ENCODE assay signal across 26 cellular contexts in genomic region chr10:5902511-5903274, GRCh38. TPM values are rescaled to one million over a fixed set of nuclear protein-coding genes. Genes with fewer than 3 reads are reported as not detected.
DNase-seq lines count a peak whose midpoint lies in the region; ATAC-seq, FAIRE-seq and TF ChIP-seq lines count a peak whose summit lies in the region.
"Had no signal": no experiment of that assay in that cellular context is flagged by ENCODE, and none has a peak within 500 bp of the region (broad histone marks: within the 10 kb centered on the region; RNA-seq: fewer than 3 reads in every experiment).

No MANE protein-coding gene starts in this region.

- DNase-seq in activated CD8-positive, alpha-beta memory T cell treated with anti-CD3 and anti-CD28 coated beads, Interleukin-2, amount 50 U/mL, for 48 hours: peak; percentile 18
- no peak for DNase-seq in activated CD8-positive, alpha-beta memory T cell treated with anti-CD3 and anti-CD28 coated beads, Interleukin-2, amount 10 ng/mL, durations not matched to agents 7 days and 5 days
- no peak for DNase-seq in HepG2 (ENCODE audit: low spot score)
- no peak for DNase-seq in endodermal cell
- peak; percentile 65 for DNase-seq in testis
- no peak for DNase-seq in NCI-H1694 treated with DMSO at 0.1 percent for 48 hours (lab: John Stamatoyannopoulos, UW)
- DNase-seq in caudate nucleus (lab: John Stamatoyannopoulos, UW): no peak
- DNase-seq: CD8-positive, alpha-beta memory T cell; DMS79 treated with DMSO at 0.1 percent for 48 hours; Kasumi-1; MV-4-11; NCI-H1105; NCI-H1436 treated with DMSO at 0.1 percent for 48 hours; NCI-H1930; NCI-H2107; NCI-H446; NCI-H524 treated with DMSO at 0.1 percent for 48 hours; NCI-H774; NK-92 treated with Interleukin-12 subunit alpha and Interleukin-12 subunit beta, amount 100 ng/mL, for 24 hours; PC-3; SHP77 had no signal

- H3K36me3 ChIP-seq in liver (ENCODE audit: control insufficient read depth in 4 of 4, insufficient read depth in 3 of 4, low read depth in 1 of 4, low read length in 3 of 4) (peaks cover 0 to 10% (median 7%) of the 10 kb centered on the region in 4 donors), HepG2 (replicated peaks in 1 of 2; ENCODE audit: control insufficient read depth in 1 of 2, insufficient read depth in 2 of 2, low read length in 2 of 2) (peaks cover 7 to 9% of the 10 kb centered on the region in 2 experiments; a peak in 4 of 5 replicates), endodermal cell (ENCODE audit: control insufficient read depth, insufficient read depth, low read length) (peaks cover 47% of the 10 kb centered on the region), testis (ENCODE audit: low read depth, missing control alignments) (no peaks in the 10 kb centered on the region)

- FAIRE-seq in HepG2 (lab: Jason Lieb, UNC): no peak
- FAIRE-seq: K562 had no signal

- TF ChIP-seq CTCF in liver (IDR thresholded peaks at IDR 0.05; ENCODE audit: low read depth, low read length, missing input control): no peak
- no peak for TF ChIP-seq CTCF in HepG2 (CRISPR knock-in tag; IDR thresholded peaks at IDR 0.05)
- no peak for TF ChIP-seq CTCF in endodermal cell (conservative IDR thresholded peaks at IDR 0.05)
- TF ChIP-seq CTCF in testis (IDR thresholded peaks at IDR 0.05): no peak

- no peaks in the 10 kb centered on the region for H3K27me3 ChIP-seq in liver (ENCODE audit: control insufficient read depth in 4 of 4, insufficient read depth in 4 of 4, low read length in 3 of 4)
- no peaks in the 10 kb centered on the region for H3K27me3 ChIP-seq in HepG2 (ENCODE audit: control insufficient read depth in 1 of 2, insufficient read depth in 2 of 2, low read length in 2 of 2)
- no peaks in the 10 kb centered on the region for H3K27me3 ChIP-seq in endodermal cell (ENCODE audit: control insufficient read depth, insufficient read depth, low read length, poor library complexity, severe bottlenecking)
- H3K27me3 ChIP-seq in testis: no peaks in the 10 kb centered on the region

- no peak for ATAC-seq in activated CD8-positive, alpha-beta memory T cell treated with anti-CD3 and anti-CD28 coated beads, Interleukin-2, amount 10 ng/mL, durations not matched to agents 7 days and 5 days
- no peak for ATAC-seq in HepG2
- ATAC-seq: K562, PC-3 had no signal

- H3K4me3 Mint-ChIP-seq in activated CD8-positive, alpha-beta memory T cell treated with anti-CD3 and anti-CD28 coated beads, Interleukin-2, amount 10 ng/mL, durations not matched to agents 7 days and 5 days: no peak overlapping the region
- no peak overlapping the region for H3K4me3 Mint-ChIP-seq in endodermal cell
- H3K4me3 Mint-ChIP-seq: B cell; CD14-positive monocyte; CD8-positive, alpha-beta memory T cell had no signal

- in situ Hi-C loops in HepG2 (cut with HindIII; ENCODE audit: extremely low pct_ligation_motif_present, low pct_unique_long_range_greater_than_20kb): no loop called here

- whole genome bisulfite sequencing in liver: 70% methylated on average over 18 of the region's 18 CpGs
- 94% methylated on average over 18 of the region's 18 CpGs for WGBS in HepG2 (ENCODE audit: low lambda C conversion rate)
- 92 to 97% methylated on average over 9 to 18 of the region's 18 CpGs for WGBS in endodermal cell (ENCODE audit: insufficient coverage in 1 of 2, insufficient read length in 1 of 2), 2 experiments
- 78 to 87% methylated on average over 18 of the region's 18 CpGs for WGBS in testis, 2 donors

- H3K36me3 Mint-ChIP-seq in activated CD8-positive, alpha-beta memory T cell treated with anti-CD3 and anti-CD28 coated beads, Interleukin-2, amount 10 ng/mL, durations not matched to agents 7 days and 5 days: peaks cover 34% of the 10 kb centered on the region
- peaks cover 51% of the 10 kb centered on the region for H3K36me3 Mint-ChIP-seq in endodermal cell (ENCODE audit: low read depth)

- H3K27ac Mint-ChIP-seq in activated CD8-positive, alpha-beta memory T cell treated with anti-CD3 and anti-CD28 coated beads, Interleukin-2, amount 10 ng/mL, durations not matched to agents 7 days and 5 days: no peak overlapping the region
- peak overlapping the region; percentile 32 for H3K27ac Mint-ChIP-seq in endodermal cell
- H3K27ac Mint-ChIP-seq: B cell had no signal

- no peaks in the 10 kb centered on the region for H4K20me1 ChIP-seq in HepG2 (ENCODE audit: insufficient read depth, low read length)

- POLR2A ChIA-PET in HepG2 (lab: Yijun Ruan, JAX): no interaction called here

- no peak overlapping the region for H3K27ac ChIP-seq in liver (ENCODE audit: low read depth in 1 of 2, low read length in 2 of 2)
- no peak overlapping the region for H3K27ac ChIP-seq in HepG2 (ENCODE audit: extremely low read length, insufficient read depth, low read length)
- H3K27ac ChIP-seq in endodermal cell (ENCODE audit: low read depth, low read length): no peak overlapping the region
- no peak overlapping the region for H3K27ac ChIP-seq in testis
- H3K27ac ChIP-seq in caudate nucleus (ENCODE audit: low read depth, low read length): no peak overlapping the region
- H3K27ac ChIP-seq: 22Rv1 had no signal

- TF ChIP-seq POLR2A in HepG2 (IDR thresholded peaks at IDR 0.05; ENCODE audit: insufficient read depth in 1 of 2, low read depth in 2 of 2, low read length in 2 of 2) (no peak), testis (IDR thresholded peaks at IDR 0.05) (no peak)

- peaks cover 0 to 4% (median 3%) of the 10 kb centered on the region in 4 donors for H3K4me1 ChIP-seq in liver (ENCODE audit: control insufficient read depth in 4 of 4, insufficient read depth in 4 of 4, low read length in 3 of 4)
- H3K4me1 ChIP-seq in HepG2 (ENCODE audit: insufficient read depth, low read length): no peaks in the 10 kb centered on the region
- H3K4me1 ChIP-seq in endodermal cell (ENCODE audit: control insufficient read depth, insufficient read depth, low read length): no peaks in the 10 kb centered on the region
- H3K4me1 ChIP-seq in testis: peaks cover 6% of the 10 kb centered on the region

- intact Hi-C loops in HepG2 (cut with micrococcal nuclease; ENCODE audit: unreplicated experiment) (no loop called here), testis (cut with DNase I; ENCODE audit: low total_unique reads) (no loop called here)

- no peak overlapping the region for H2AFZ ChIP-seq in HepG2 (ENCODE audit: low read length)

- no peak overlapping the region for H3K4me2 ChIP-seq in HepG2 (ENCODE audit: low read depth, low read length)

- no peak for TF ChIP-seq RAD21 in liver (IDR thresholded peaks at IDR 0.05)
- no peak for TF ChIP-seq RAD21 in HepG2 (CRISPR knock-in tag; IDR thresholded peaks at IDR 0.05)

- no peak overlapping the region for H3K9ac ChIP-seq in liver (ENCODE audit: low read depth in 1 of 2, low read length in 2 of 2)
- no peak overlapping the region for H3K9ac ChIP-seq in HepG2 (ENCODE audit: insufficient read depth, low read depth, low read length)
- H3K9ac ChIP-seq in endodermal cell (ENCODE audit: extremely low read depth, low read length, poor library complexity, severe bottlenecking): no peak overlapping the region

- no peaks in the 10 kb centered on the region for H3K27me3 Mint-ChIP-seq in activated CD8-positive, alpha-beta memory T cell treated with anti-CD3 and anti-CD28 coated beads, Interleukin-2, amount 10 ng/mL, durations not matched to agents 7 days and 5 days
- no peaks in the 10 kb centered on the region for H3K27me3 Mint-ChIP-seq in endodermal cell (ENCODE audit: insufficient read depth)
- H3K27me3 Mint-ChIP-seq: B cell; CD8-positive, alpha-beta memory T cell had no signal

- peaks cover 9% of the 10 kb centered on the region for H3K79me2 ChIP-seq in HepG2 (ENCODE audit: insufficient read depth, low read length)

- TF ChIP-seq EP300 in HepG2 (IDR thresholded peaks at IDR 0.05; ENCODE audit: low read depth in 2 of 2, low read length in 2 of 2) (no peak), HepG2 (CRISPR knock-in tag; IDR thresholded peaks at IDR 0.05; ENCODE audit: borderline replicate concordance) (no peak)

- H3K4me1 Mint-ChIP-seq in activated CD8-positive, alpha-beta memory T cell treated with anti-CD3 and anti-CD28 coated beads, Interleukin-2, amount 10 ng/mL, durations not matched to agents 7 days and 5 days: peaks cover 21% of the 10 kb centered on the region
- H3K4me1 Mint-ChIP-seq in endodermal cell: no peaks in the 10 kb centered on the region
- H3K4me1 Mint-ChIP-seq: CD14-positive monocyte had no signal

- H3K9me3 ChIP-seq in liver (ENCODE audit: control insufficient read depth in 4 of 4, low read length in 3 of 4): peaks cover 0 to 3% (median 0%) of the 10 kb centered on the region in 4 donors
- no peaks in the 10 kb centered on the region for H3K9me3 ChIP-seq in HepG2 (ENCODE audit: low read length)
- H3K9me3 ChIP-seq in endodermal cell (ENCODE audit: control insufficient read depth, low read length): peaks cover 9% of the 10 kb centered on the region
- H3K9me3 ChIP-seq in testis: no peaks in the 10 kb centered on the region

- CTCF ChIA-PET in activated CD8-positive, alpha-beta memory T cell treated with anti-CD3 and anti-CD28 coated beads, Interleukin-2, amount 10 ng/mL, durations not matched to agents 7 days and 5 days (lab: Charles Lee): interaction anchor here (0.7 kb wide), 1 partner anchor 11 kb away, joined by 3 read pairs; no protein-coding TSS in a partner anchor
- CTCF ChIA-PET in HepG2 (lab: Yijun Ruan, JAX; ENCODE audit: low intra/inter-chr PET ratio, low total read pairs): no interaction called here

- no peak overlapping the region for H3K4me3 ChIP-seq in liver (ENCODE audit: low read depth in 1 of 3, low read length in 3 of 3)
- H3K4me3 ChIP-seq in HepG2 (replicated peaks in 1 of 3; ENCODE audit: insufficient read depth in 1 of 3, low read depth in 2 of 3, low read length in 3 of 3): no peak overlapping the region
- no peak overlapping the region for H3K4me3 ChIP-seq in endodermal cell (ENCODE audit: low read length)
- H3K4me3 ChIP-seq in testis: no peak overlapping the region
- H3K4me3 ChIP-seq: K562 had no signal

- no peaks in the 10 kb centered on the region for H3K9me3 Mint-ChIP-seq in activated CD8-positive, alpha-beta memory T cell treated with anti-CD3 and anti-CD28 coated beads, Interleukin-2, amount 10 ng/mL, durations not matched to agents 7 days and 5 days (ENCODE audit: low read depth)
- peaks cover 5% of the 10 kb centered on the region for H3K9me3 Mint-ChIP-seq in endodermal cell

- BruUV-seq in HepG2 (replicated peaks; lab: Mats Ljungman, UMichigan): no TSS peak

RNA-seq across cellular contexts. Expression of gene FBH1, which starts 12.7 kb away (rescaled TPM):
- total RNA-seq in activated CD8-positive, alpha-beta memory T cell treated with anti-CD3 and anti-CD28 coated beads, Interleukin-2, amount 10 ng/mL, durations not matched to agents 7 days and 5 days: 10 to 100 TPM; 55.1 to 66.3 TPM
- total RNA-seq in liver (10 to 100 TPM; 58.1 to 58.4 TPM), HepG2 (2016; rRNA removed; fragmentation: Illumina TruSeq; extraction: Trizol) (53.3 and 60.3 TPM in 2 replicates), endodermal cell (10 to 100 TPM; 61.1 to 71.6 TPM), testis (100 to 1,000 TPM; 174 to 203 TPM)
- polyA plus RNA-seq in liver (10 to 100 TPM; 19.9 to 38.1 TPM), HepG2 (2011; rRNA removed) (48.8 and 51.3 TPM in 2 replicates), testis (ENCODE audit: insufficient read depth, low read depth, low replicate concordance) (91.6 TPM)
- 46.8 and 53.6 TPM in 2 replicates for total RNA-seq in HepG2 (2016; cell fraction: cytosol; rRNA removed; fragmentation: Illumina TruSeq; extraction: Trizol; ENCODE audit: low read depth)
- 47.5 and 61.3 TPM in 2 replicates for total RNA-seq in HepG2 (2016; cell fraction: insoluble cytoplasmic fraction; rRNA removed; fragmentation: Illumina TruSeq; extraction: Trizol)
- total RNA-seq in HepG2 (2016; cell fraction: membrane; rRNA removed; fragmentation: Illumina TruSeq; extraction: Trizol): 86.2 and 93.4 TPM in 2 replicates
- 56.0 and 63.9 TPM in 2 replicates for total RNA-seq in HepG2 (2016; cell fraction: nucleus; rRNA removed; fragmentation: Illumina TruSeq; extraction: Trizol)
- 37.9 and 38.9 TPM in 2 replicates for polyA plus RNA-seq in HepG2 (2011; cell fraction: cytosol; rRNA removed)
- 102 and 103 TPM in 2 replicates for polyA plus RNA-seq in HepG2 (2011; cell fraction: nucleus; rRNA removed)
- 25.8 and 31.0 TPM in 2 replicates for polyA plus RNA-seq in HepG2 (2012)
- polyA plus RNA-seq in HepG2 (2016; cell fraction: cytosol; fragmentation: Illumina TruSeq; extraction: Trizol; ENCODE audit: low read depth): 25.2 and 27.2 TPM in 2 replicates
- polyA plus RNA-seq in HepG2 (2016; cell fraction: insoluble cytoplasmic fraction; fragmentation: Illumina TruSeq; extraction: Trizol; ENCODE audit: low read depth): 42.1 and 54.3 TPM in 2 replicates
- 51.3 and 57.7 TPM in 2 replicates for polyA plus RNA-seq in HepG2 (2016; cell fraction: membrane; fragmentation: Illumina TruSeq; extraction: Trizol; ENCODE audit: low read depth)
- polyA plus RNA-seq in HepG2 (2016; cell fraction: nucleus; fragmentation: Illumina TruSeq; extraction: Trizol; ENCODE audit: insufficient read depth, low read depth): 100 and 105 TPM in 2 replicates
- polyA minus RNA-seq in HepG2 (2011; rRNA and poly(A)+ RNA removed; ENCODE audit: low replicate concordance): 111 and 138 TPM in 2 replicates
- polyA minus RNA-seq in HepG2 (2011; cell fraction: cytosol; rRNA and poly(A)+ RNA removed): 31.6 and 35.3 TPM in 2 replicates
- 71.1 and 80.8 TPM in 2 replicates for polyA minus RNA-seq in HepG2 (2011; cell fraction: nucleus; rRNA and poly(A)+ RNA removed)
- polyA plus RNA-seq in endodermal cell (2013, experiment 1 of 2): 43.3 TPM
- polyA plus RNA-seq in endodermal cell (2013, experiment 2 of 2): 42.8 TPM

RNA-seq across cellular contexts. Expression of gene ANKRD16, which starts 13.0 kb away (rescaled TPM):
- total RNA-seq in activated CD8-positive, alpha-beta memory T cell treated with anti-CD3 and anti-CD28 coated beads, Interleukin-2, amount 10 ng/mL, durations not matched to agents 7 days and 5 days: 1 to 10 TPM; 4.6 to 4.7 TPM
- total RNA-seq in liver (1 to 10 TPM; 2.0 to 3.6 TPM), HepG2 (2016; rRNA removed; fragmentation: Illumina TruSeq; extraction: Trizol) (5.4 and 8.0 TPM in 2 replicates), endodermal cell (10 to 100 TPM; 12.5 to 13.0 TPM), testis (10 to 100 TPM; 30.3 to 32.1 TPM)
- polyA plus RNA-seq in liver (1 to 10 TPM; 1.1 to 2.7 TPM), HepG2 (2011; rRNA removed) (11.2 and 11.4 TPM in 2 replicates), testis (ENCODE audit: insufficient read depth, low read depth, low replicate concordance) (14.2 TPM)
- 1.9 and 2.7 TPM in 2 replicates for total RNA-seq in HepG2 (2016; cell fraction: cytosol; rRNA removed; fragmentation: Illumina TruSeq; extraction: Trizol; ENCODE audit: low read depth)
- total RNA-seq in HepG2 (2016; cell fraction: insoluble cytoplasmic fraction; rRNA removed; fragmentation: Illumina TruSeq; extraction: Trizol): 6.3 and 7.1 TPM in 2 replicates
- 3.9 and 4.7 TPM in 2 replicates for total RNA-seq in HepG2 (2016; cell fraction: membrane; rRNA removed; fragmentation: Illumina TruSeq; extraction: Trizol)
- total RNA-seq in HepG2 (2016; cell fraction: nucleus; rRNA removed; fragmentation: Illumina TruSeq; extraction: Trizol): 7.7 and 9.0 TPM in 2 replicates
- polyA plus RNA-seq in HepG2 (2011; cell fraction: cytosol; rRNA removed): 6.7 and 8.3 TPM in 2 replicates
- 16.0 and 18.1 TPM in 2 replicates for polyA plus RNA-seq in HepG2 (2011; cell fraction: nucleus; rRNA removed)
- 4.1 and 4.2 TPM in 2 replicates for polyA plus RNA-seq in HepG2 (2012)
- 2.1 and 2.4 TPM in 2 replicates for polyA plus RNA-seq in HepG2 (2016; cell fraction: cytosol; fragmentation: Illumina TruSeq; extraction: Trizol; ENCODE audit: low read depth)
- 6.3 and 7.9 TPM in 2 replicates for polyA plus RNA-seq in HepG2 (2016; cell fraction: insoluble cytoplasmic fraction; fragmentation: Illumina TruSeq; extraction: Trizol; ENCODE audit: low read depth)
- polyA plus RNA-seq in HepG2 (2016; cell fraction: membrane; fragmentation: Illumina TruSeq; extraction: Trizol; ENCODE audit: low read depth): 3.7 and 4.2 TPM in 2 replicates
- polyA plus RNA-seq in HepG2 (2016; cell fraction: nucleus; fragmentation: Illumina TruSeq; extraction: Trizol; ENCODE audit: insufficient read depth, low read depth): 11.7 and 12.7 TPM in 2 replicates
- 33.4 and 63.2 TPM in 2 replicates for polyA minus RNA-seq in HepG2 (2011; rRNA and poly(A)+ RNA removed; ENCODE audit: low replicate concordance)
- polyA minus RNA-seq in HepG2 (2011; cell fraction: cytosol; rRNA and poly(A)+ RNA removed): 4.2 and 6.3 TPM in 2 replicates
- polyA minus RNA-seq in HepG2 (2011; cell fraction: nucleus; rRNA and poly(A)+ RNA removed): 25.5 and 26.4 TPM in 2 replicates
- polyA plus RNA-seq in endodermal cell (2013, experiment 1 of 2): 9.0 TPM
- polyA plus RNA-seq in endodermal cell (2013, experiment 2 of 2): 9.4 TPM

Comparison
In these comparisons a context has a peak if more than half of its experiments do, and no peak if none do; other contexts are left out.
1. DNase-seq: peak in activated CD8-positive, alpha-beta memory T cell treated with anti-CD3 and anti-CD28 coated beads, Interleukin-2, amount 50 U/mL, for 48 hours (single experiment) and testis (single experiment); none in activated CD8-positive, alpha-beta memory T cell treated with anti-CD3 and anti-CD28 coated beads, Interleukin-2, amount 10 ng/mL, durations not matched to agents 7 days and 5 days (single experiment), HepG2 (single experiment), endodermal cell (single experiment), NCI-H1694 treated with DMSO at 0.1 percent for 48 hours (single experiment) and caudate nucleus (0 of 61).